8 cellular contexts compared by ENCODE assay signal in genomic region chr14:56490379-56490778, GRCh38.
DNase-seq lines count a peak whose midpoint lies in the region; ATAC-seq and TF ChIP-seq lines count a peak whose summit lies in the region.

No MANE protein-coding gene starts in this region.

- no TSS peak for BruUV-seq in MCF 10A (replicated peaks; lab: Mats Ljungman, UMichigan)

- no peak overlapping the region for H3K4me3 Mint-ChIP-seq in natural killer cell
- H3K4me3 Mint-ChIP-seq in natural killer cell treated with Interleukin-12 subunit alpha and Interleukin-12 subunit beta and Interleukin-15 and Interleukin-18, amount 100 ng/mL, for 72 hours: no peak overlapping the region
- H3K4me3 Mint-ChIP-seq in MCF 10A (ENCODE audit: unreplicated experiment): no peak overlapping the region

- H3K27ac Mint-ChIP-seq in natural killer cell (no peak overlapping the region), MCF 10A (ENCODE audit: low read depth, unreplicated experiment) (no peak overlapping the region)
- no peak overlapping the region for H3K27ac Mint-ChIP-seq in natural killer cell treated with Interleukin-12 subunit alpha and Interleukin-12 subunit beta and Interleukin-15 and Interleukin-18, amount 100 ng/mL, for 72 hours

- no peak overlapping the region for H3K27ac ChIP-seq in lower lobe of right lung

- DNase-seq in natural killer cell: no peak
- DNase-seq in natural killer cell treated with Interleukin-12 subunit alpha and Interleukin-12 subunit beta and Interleukin-15 and Interleukin-18, amount 100 ng/mL, for 72 hours (ENCODE audit: low spot score): no peak
- DNase-seq in NCI-H345 (lab: John Stamatoyannopoulos, UW): peak; percentile 48
- DNase-seq in MCF 10A (ENCODE audit: unreplicated experiment): peak; percentile 47
- DNase-seq in lower lobe of right lung: no peak
- no peak for DNase-seq in mesenteric fat pad (ENCODE audit: low spot score)

- H3K27me3 Mint-ChIP-seq in natural killer cell (ENCODE audit: low read depth in 2 of 2) (peaks cover 9 to 20% of the 10 kb centered on the region in 2 donors), MCF 10A (ENCODE audit: insufficient read depth, unreplicated experiment) (peaks cover 26% of the 10 kb centered on the region)
- H3K27me3 Mint-ChIP-seq in natural killer cell treated with Interleukin-12 subunit alpha and Interleukin-12 subunit beta and Interleukin-15 and Interleukin-18, amount 100 ng/mL, for 72 hours: peaks cover 6 to 18% of the 10 kb centered on the region in 2 donors

- no peaks in the 10 kb centered on the region for H3K4me1 Mint-ChIP-seq in natural killer cell
- no peaks in the 10 kb centered on the region for H3K4me1 Mint-ChIP-seq in natural killer cell treated with Interleukin-12 subunit alpha and Interleukin-12 subunit beta and Interleukin-15 and Interleukin-18, amount 100 ng/mL, for 72 hours (ENCODE audit: low read depth in 2 of 2)
- H3K4me1 Mint-ChIP-seq in MCF 10A (ENCODE audit: insufficient read depth, unreplicated experiment): peaks cover 13% of the 10 kb centered on the region

- no peaks in the 10 kb centered on the region for H3K36me3 ChIP-seq in lower lobe of right lung

- POLR2A ChIA-PET in MCF 10A (lab: Yijun Ruan, JAX): interaction anchor here (0.7 to 0.9 kb wide), 3 partner anchors 89 to 705 kb away, joined by 3 to 5 read pairs (median 4); partner anchors contain the start of gene TMEM260

- no peak overlapping the region for H3K4me3 ChIP-seq in lower lobe of right lung

- no peaks in the 10 kb centered on the region for H3K36me3 Mint-ChIP-seq in natural killer cell
- no peaks in the 10 kb centered on the region for H3K36me3 Mint-ChIP-seq in natural killer cell treated with Interleukin-12 subunit alpha and Interleukin-12 subunit beta and Interleukin-15 and Interleukin-18, amount 100 ng/mL, for 72 hours
- no peaks in the 10 kb centered on the region for H3K36me3 Mint-ChIP-seq in MCF 10A (ENCODE audit: insufficient read depth, unreplicated experiment)

- ATAC-seq in natural killer cell (peak in 1 of 3 donors; percentile 30), lower lobe of right lung (peak; percentile 56 to 70), GM21717 (IDR thresholded peaks at IDR 0.05; ENCODE audit: unreplicated experiment) (no peak), GM18868 (IDR thresholded peaks at IDR 0.05; ENCODE audit: unreplicated experiment) (no peak)
- no peak for ATAC-seq in natural killer cell treated with Interleukin-12 subunit alpha and Interleukin-12 subunit beta and Interleukin-15 and Interleukin-18, amount 100 ng/mL, for 72 hours

- H3K9me3 Mint-ChIP-seq in natural killer cell: no peaks in the 10 kb centered on the region
- H3K9me3 Mint-ChIP-seq in natural killer cell treated with Interleukin-12 subunit alpha and Interleukin-12 subunit beta and Interleukin-15 and Interleukin-18, amount 100 ng/mL, for 72 hours: no peaks in the 10 kb centered on the region
- H3K9me3 Mint-ChIP-seq in MCF 10A (ENCODE audit: unreplicated experiment): no peaks in the 10 kb centered on the region

- TF ChIP-seq CTCF in natural killer cell (IDR thresholded peaks at IDR 0.05) (peak; percentile 81), MCF 10A (IDR thresholded peaks at IDR 0.05; ENCODE audit: unreplicated experiment) (peak; percentile 40), lower lobe of right lung (IDR thresholded peaks at IDR 0.05) (peak; percentile 59)

- CTCF ChIA-PET in MCF 10A (lab: Yijun Ruan, JAX): interaction anchor here (0.5 to 5.0 kb wide), 60 partner anchors 8 to 1821 kb away, joined by 3 to 38 read pairs (median 4); partner anchors contain the start of gene TMEM260

- intact Hi-C loops in natural killer cell (cut with micrococcal nuclease): loop anchor here (1.0 kb wide), 1 partner anchor 827 kb away; no protein-coding TSS in a partner anchor
- intact Hi-C loops in MCF 10A (cut with micrococcal nuclease): loop anchor here (1.0 to 5.0 kb wide), 6 partner anchors 62 to 888 kb away; no protein-coding TSS in a partner anchor
- intact Hi-C loops in lower lobe of right lung (cut with DNase I): no loop called here

- no peaks in the 10 kb centered on the region for H3K27me3 ChIP-seq in lower lobe of right lung (ENCODE audit: low read depth)

- no peaks in the 10 kb centered on the region for H3K9me3 ChIP-seq in lower lobe of right lung

- peaks cover 6% of the 10 kb centered on the region for H3K4me1 ChIP-seq in lower lobe of right lung

Comparison
In these comparisons a context has a peak if more than half of its experiments do, and no peak if none do; other contexts are left out.
1. ATAC-seq: peak in lower lobe of right lung (2 of 2); none in natural killer cell treated with Interleukin-12 subunit alpha and Interleukin-12 subunit beta and Interleukin-15 and Interleukin-18, amount 100 ng/mL, for 72 hours (0 of 2), GM21717 (single experiment) and GM18868 (single experiment).
2. DNase-seq: peak in NCI-H345 (single experiment) and MCF 10A (single experiment); none in natural killer cell (single experiment), natural killer cell treated with Interleukin-12 subunit alpha and Interleukin-12 subunit beta and Interleukin-15 and Interleukin-18, amount 100 ng/mL, for 72 hours (single experiment), lower lobe of right lung (single experiment) and mesenteric fat pad (single experiment).
3. Peak in every context shown above with its lines, with median percentiles within 50 percentile points of each other: CTCF ChIP-seq.